8 cellular contexts compared by ENCODE assay signal in the genomic region with DNA sequence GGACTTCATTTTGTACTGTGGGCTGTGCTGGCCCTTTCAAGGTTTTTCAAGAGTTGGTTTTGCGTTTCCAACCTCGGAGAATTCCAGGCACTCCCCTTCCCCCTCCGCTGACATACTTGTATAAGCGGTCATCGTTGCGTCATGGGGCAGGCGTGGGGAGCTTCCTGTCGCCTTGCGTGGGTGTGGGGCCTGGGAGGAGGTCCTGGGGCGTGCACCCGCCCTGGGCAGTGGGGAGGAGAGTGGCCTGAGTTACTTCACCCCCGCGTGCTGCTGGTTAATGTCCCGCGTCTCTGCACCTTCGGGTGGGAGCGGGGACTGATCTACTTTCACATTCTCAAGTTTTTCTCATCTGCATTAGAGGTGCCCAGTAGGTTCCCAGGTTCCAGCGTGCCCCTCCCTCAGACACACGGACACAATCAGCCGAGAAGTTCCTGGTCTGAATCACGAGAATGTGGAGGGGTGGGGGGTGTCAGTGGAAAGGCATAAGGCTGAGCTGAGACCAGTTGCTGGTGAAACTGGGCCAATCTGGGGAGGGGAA. TPM values are rescaled to one million over a fixed set of nuclear protein-coding genes. Genes with fewer than 3 reads are reported as not detected.
DNase-seq lines count a peak whose midpoint lies in the region; ATAC-seq and TF ChIP-seq lines count a peak whose summit lies in the region.

No MANE protein-coding gene starts in this region.

- H3K9me3 ChIP-seq in endocrine pancreas (ENCODE audit: control insufficient read depth, low read length): no peaks in the 10 kb centered on the region
- H3K9me3 ChIP-seq in mesodermal cell (ENCODE audit: control insufficient read depth, low read length): no peaks in the 10 kb centered on the region

- H3K9me3 Mint-ChIP-seq in activated CD8-positive, alpha-beta T cell treated with anti-CD3 and anti-CD28 coated beads for 36 hours: no peaks in the 10 kb centered on the region

- intact Hi-C loops in activated CD8-positive, alpha-beta T cell treated with anti-CD3 and anti-CD28 coated beads for 36 hours (cut with micrococcal nuclease): loop anchor here (5.0 kb wide), 1 partner anchor 37 kb away; a partner anchor contains a TSS

- 0% methylated on average over 6 to 14 of the region's 21 CpGs for WGBS in mesodermal cell (ENCODE audit: insufficient coverage in 2 of 2), 2 experiments

- no peak for ATAC-seq in activated CD8-positive, alpha-beta T cell treated with anti-CD3 and anti-CD28 coated beads for 36 hours

- H3K36me3 ChIP-seq in endocrine pancreas (ENCODE audit: control insufficient read depth, insufficient read depth, low read length): no peaks in the 10 kb centered on the region
- peaks cover 16% of the 10 kb centered on the region for H3K36me3 ChIP-seq in mesodermal cell (ENCODE audit: control insufficient read depth, insufficient read depth, low read length)

- H3K4me1 ChIP-seq in endocrine pancreas (ENCODE audit: control insufficient read depth, insufficient read depth, low read length) (no peaks in the 10 kb centered on the region), mesodermal cell (ENCODE audit: control insufficient read depth, insufficient read depth, low read length, poor library complexity, severe bottlenecking) (peaks cover 5% of the 10 kb centered on the region)

- no peaks in the 10 kb centered on the region for H3K27me3 Mint-ChIP-seq in activated CD8-positive, alpha-beta T cell treated with anti-CD3 and anti-CD28 coated beads for 36 hours

- TF ChIP-seq CTCF in activated CD8-positive, alpha-beta T cell treated with anti-CD3 and anti-CD28 coated beads for 36 hours (IDR thresholded peaks at IDR 0.05): no peak

- peak overlapping the region; percentile 1 for H3K9ac ChIP-seq in endocrine pancreas (ENCODE audit: control insufficient read depth, insufficient read depth, low read length)

- H3K36me3 Mint-ChIP-seq in activated CD8-positive, alpha-beta T cell treated with anti-CD3 and anti-CD28 coated beads for 36 hours (ENCODE audit: low read depth): peaks cover 30% of the 10 kb centered on the region

- CTCF ChIA-PET in activated CD8-positive, alpha-beta T cell treated with anti-CD3 and anti-CD28 coated beads for 36 hours (lab: Charles Lee): interaction anchor here (1.2 to 4.6 kb wide), 6 partner anchors 10 to 94 kb away, joined by 3 to 37 read pairs (median 6); no protein-coding TSS in a partner anchor

- H3K27ac Mint-ChIP-seq in activated CD8-positive, alpha-beta T cell treated with anti-CD3 and anti-CD28 coated beads for 36 hours: peak overlapping the region; percentile 100

- H3K4me1 Mint-ChIP-seq in activated CD8-positive, alpha-beta T cell treated with anti-CD3 and anti-CD28 coated beads for 36 hours (ENCODE audit: low read depth): peaks cover 32% of the 10 kb centered on the region

- H3K27me3 ChIP-seq in endocrine pancreas (ENCODE audit: control insufficient read depth, insufficient read depth, low read length): no peaks in the 10 kb centered on the region

- H3K4me3 Mint-ChIP-seq in activated CD8-positive, alpha-beta T cell treated with anti-CD3 and anti-CD28 coated beads for 36 hours: peak overlapping the region; percentile 83

- H3K4me3 ChIP-seq in endocrine pancreas (ENCODE audit: control insufficient read depth, insufficient read depth, low read length): peak overlapping the region; percentile 41
- peak overlapping the region; percentile 98 for H3K4me3 ChIP-seq in mesodermal cell (ENCODE audit: extremely low read depth, insufficient read depth, low read length, poor library complexity, severe bottlenecking)

- DNase-seq in NCI-H1436 (lab: John Stamatoyannopoulos, UW): peak; percentile 13
- no peak for DNase-seq in NCI-H1436 treated with DMSO at 0.1 percent for 48 hours (lab: John Stamatoyannopoulos, UW)
- peak; percentile 47 for DNase-seq in NCI-H510A treated with DMSO at 0.1 percent for 48 hours (lab: John Stamatoyannopoulos, UW)
- DNase-seq in activated CD8-positive, alpha-beta T cell treated with anti-CD3 and anti-CD28 coated beads for 36 hours: peak; percentile 86
- peak; percentile 60 for DNase-seq in stimulated activated naive CD4-positive, alpha-beta T cell treated with Interleukin-2 at 50 U/mL for 16 hours (lab: John Stamatoyannopoulos, UW)
- no peak for DNase-seq in hippocampal formation (lab: John Stamatoyannopoulos, UW)

- POLR2A ChIA-PET in activated CD8-positive, alpha-beta T cell treated with anti-CD3 and anti-CD28 coated beads for 36 hours (lab: Charles Lee): interaction anchor here (0.8 to 9.8 kb wide), 10 partner anchors 12 to 692 kb away, joined by 3 to 226 read pairs (median 4); a partner anchor contains a TSS

- peak overlapping the region; percentile 98 for H3K27ac ChIP-seq in mesodermal cell (ENCODE audit: low read depth, low read length, severe bottlenecking)

RNA-seq across cellular contexts. Expression of a gene that starts 4.1 kb away (rescaled TPM):
- total RNA-seq in activated CD8-positive, alpha-beta T cell treated with anti-CD3 and anti-CD28 coated beads for 36 hours: 100 to 1,000 TPM; 120 to 122 TPM
- polyA plus RNA-seq in mesodermal cell (2013, experiment 1 of 2): 106 TPM
- 66.8 TPM for polyA plus RNA-seq in mesodermal cell (2013, experiment 2 of 2)

RNA-seq across cellular contexts. Expression of a gene that starts 4.1 kb away (rescaled TPM):
- 10 to 100 TPM; 66.8 to 72.4 TPM for total RNA-seq in activated CD8-positive, alpha-beta T cell treated with anti-CD3 and anti-CD28 coated beads for 36 hours
- polyA plus RNA-seq in mesodermal cell (2013, experiment 1 of 2): 45.6 TPM
- 36.3 TPM for polyA plus RNA-seq in mesodermal cell (2013, experiment 2 of 2)

RNA-seq across cellular contexts. Expression of a gene that starts 36.2 kb away (rescaled TPM):
- 10 to 100 TPM; 73.8 to 87.5 TPM for total RNA-seq in activated CD8-positive, alpha-beta T cell treated with anti-CD3 and anti-CD28 coated beads for 36 hours
- 60.4 TPM for polyA plus RNA-seq in mesodermal cell (2013, experiment 1 of 2)
- 40.7 TPM for polyA plus RNA-seq in mesodermal cell (2013, experiment 2 of 2)

RNA-seq across cellular contexts. Expression of a gene that starts 37.8 kb away (rescaled TPM):
- 10 to 100 TPM; 85.0 to 95.7 TPM for total RNA-seq in activated CD8-positive, alpha-beta T cell treated with anti-CD3 and anti-CD28 coated beads for 36 hours
- polyA plus RNA-seq in mesodermal cell (2013, experiment 1 of 2): 36.2 TPM
- polyA plus RNA-seq in mesodermal cell (2013, experiment 2 of 2): 27.4 TPM

RNA-seq across cellular contexts. Expression of a gene that starts 51.7 kb away (rescaled TPM):
- 1 to 10 TPM; 3.9 to 4.8 TPM for total RNA-seq in activated CD8-positive, alpha-beta T cell treated with anti-CD3 and anti-CD28 coated beads for 36 hours
- polyA plus RNA-seq in mesodermal cell (2013, experiment 1 of 2): 14.3 TPM
- polyA plus RNA-seq in mesodermal cell (2013, experiment 2 of 2): 10.6 TPM

Comparison
In these comparisons a context has a peak if more than half of its experiments do, and no peak if none do; other contexts are left out.
1. DNase-seq: peak in NCI-H1436 (single experiment), NCI-H510A treated with DMSO at 0.1 percent for 48 hours (single experiment), activated CD8-positive, alpha-beta T cell treated with anti-CD3 and anti-CD28 coated beads for 36 hours (single experiment) and stimulated activated naive CD4-positive, alpha-beta T cell treated with Interleukin-2 at 50 U/mL for 16 hours (single experiment); none in NCI-H1436 treated with DMSO at 0.1 percent for 48 hours (single experiment) and hippocampal formation (0 of 2).